19 cellular contexts compared by ENCODE assay signal in the genomic region with DNA sequence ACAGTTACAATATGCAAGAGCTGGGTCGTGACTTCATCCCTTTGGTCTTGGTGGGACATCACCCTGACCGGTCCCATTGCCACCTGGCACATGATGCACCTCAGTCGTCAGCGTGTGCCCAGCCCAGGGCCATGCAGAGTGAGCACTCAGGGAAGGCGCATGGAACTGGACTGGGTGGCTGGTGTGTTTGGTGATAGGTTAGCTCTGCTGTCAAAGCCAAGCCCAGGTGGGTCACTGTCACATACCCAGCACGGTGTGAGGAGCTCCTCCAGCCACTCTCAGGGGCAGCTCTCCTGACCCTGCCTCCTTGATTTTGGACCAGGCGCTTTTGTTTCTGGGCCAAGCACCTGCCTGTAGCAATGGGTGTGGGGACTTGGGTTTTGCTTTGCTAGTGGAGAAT.
DNase-seq lines count a peak whose midpoint lies in the region; ATAC-seq and TF ChIP-seq lines count a peak whose summit lies in the region.
"Had no signal": no experiment of that assay in that cellular context is flagged by ENCODE, and none has a peak within 500 bp of the region (broad histone marks: within the 10 kb centered on the region; RNA-seq: fewer than 3 reads in every experiment).

No MANE protein-coding gene starts in this region.

- peaks cover 0 to 9% of the 10 kb centered on the region in 2 donors for H3K36me3 Mint-ChIP-seq in stimulated activated naive B cell treated with anti-CD40 and anti-IgM and Interleukin-4, amounts not matched to agents 10 μg/mL and 1 μg/mL and 100 μg/mL, for 72 hours
- H3K36me3 Mint-ChIP-seq: CD4-positive, alpha-beta memory T cell had no signal

- H3K9me3 ChIP-seq in Peyer's patch (no peaks in the 10 kb centered on the region), colonic mucosa (no peaks in the 10 kb centered on the region), osteoblast (ENCODE audit: low read depth, low read length) (no peaks in the 10 kb centered on the region), thyroid gland (no peaks in the 10 kb centered on the region)
- H3K9me3 ChIP-seq: left lung, MG63 had no signal

- H4K20me1 ChIP-seq in osteoblast (ENCODE audit: insufficient read depth, low read length), result peaks cover 89% of the 10 kb centered on the region

- POLR2A ChIA-PET in GM10248 (lab: Yijun Ruan, JAX), result no interaction called here

- no peak for TF ChIP-seq CTCF in Peyer's patch (IDR thresholded peaks at IDR 0.05)
- TF ChIP-seq CTCF in colonic mucosa (IDR thresholded peaks at IDR 0.05), result no peak
- TF ChIP-seq CTCF in osteoblast (IDR thresholded peaks at IDR 0.05; ENCODE audit: extremely low read depth, low read depth, low read length), result no peak
- no peak for TF ChIP-seq CTCF in thyroid gland (IDR thresholded peaks at IDR 0.05)
- no peak for TF ChIP-seq CTCF in GM10248 (IDR thresholded peaks at IDR 0.05; ENCODE audit: control extremely low read depth, extremely low read depth, low read depth, missing control alignments)

- H3K9me3 Mint-ChIP-seq in stimulated activated naive B cell treated with anti-CD40 and anti-IgM and Interleukin-4, amounts not matched to agents 10 μg/mL and 1 μg/mL and 100 μg/mL, for 72 hours, result no peaks in the 10 kb centered on the region
- H3K9me3 Mint-ChIP-seq: activated T-cell treated with anti-CD3 and anti-CD28 coated beads, Interleukin-2, amount 50 U/mL, for 24 hours; CD4-positive, alpha-beta memory T cell; H9 had no signal

- no peaks in the 10 kb centered on the region for H3K36me3 ChIP-seq in Peyer's patch
- no peaks in the 10 kb centered on the region for H3K36me3 ChIP-seq in colonic mucosa
- H3K36me3 ChIP-seq in osteoblast (ENCODE audit: insufficient read depth, low read length), result peaks cover 58% of the 10 kb centered on the region
- no peaks in the 10 kb centered on the region for H3K36me3 ChIP-seq in thyroid gland
- H3K36me3 ChIP-seq: left lung had no signal

- H3K27me3 ChIP-seq in Peyer's patch, result no peaks in the 10 kb centered on the region
- no peaks in the 10 kb centered on the region for H3K27me3 ChIP-seq in colonic mucosa
- H3K27me3 ChIP-seq in osteoblast (ENCODE audit: insufficient read depth, low read length), result no peaks in the 10 kb centered on the region
- no peaks in the 10 kb centered on the region for H3K27me3 ChIP-seq in thyroid gland
- H3K27me3 ChIP-seq: left lung, MG63 had no signal

- H3K27me3 Mint-ChIP-seq in stimulated activated naive B cell treated with anti-CD40 and anti-IgM and Interleukin-4, amounts not matched to agents 10 μg/mL and 1 μg/mL and 100 μg/mL, for 72 hours, result no peaks in the 10 kb centered on the region
- H3K27me3 Mint-ChIP-seq: activated T-cell treated with anti-CD3 and anti-CD28 coated beads, Interleukin-2, amount 50 U/mL, for 24 hours; CD4-positive, alpha-beta memory T cell had no signal

- H3K4me3 ChIP-seq in Peyer's patch, result no peak overlapping the region
- no peak overlapping the region for H3K4me3 ChIP-seq in colonic mucosa
- peak overlapping the region; percentile 13 for H3K4me3 ChIP-seq in osteoblast (ENCODE audit: insufficient read depth, low read length)
- H3K4me3 ChIP-seq in thyroid gland (replicated peaks in 1 of 3), result no peak overlapping the region
- H3K4me3 ChIP-seq: left lung, MG63 had no signal

- CTCF ChIA-PET in GM10248 (lab: Yijun Ruan, JAX), result interaction anchor here (1.1 to 1.5 kb wide), 2 partner anchors 10 to 14 kb away, joined by 3 to 5 read pairs; no protein-coding TSS in a partner anchor

- 91 to 92% methylated on average over 7 of the region's 7 CpGs for WGBS in thyroid gland, 2 donors

- no peak overlapping the region for H2AFZ ChIP-seq in osteoblast (ENCODE audit: low read length)

- H3K4me1 ChIP-seq in Peyer's patch (peaks cover 0 to 9% (median 0%) of the 10 kb centered on the region in 4 donors), colonic mucosa (no peaks in the 10 kb centered on the region), osteoblast (ENCODE audit: insufficient read depth, low read length) (peaks cover 56% of the 10 kb centered on the region), thyroid gland (peaks cover 34 to 64% of the 10 kb centered on the region in 2 donors)

- DNase-seq in Peyer's patch, result no peak
- no peak for DNase-seq in colonic mucosa
- DNase-seq in osteoblast (ENCODE audit: insufficient read length, low spot score, missing footprints), result no peak
- no peak for DNase-seq in thyroid gland
- DNase-seq in stimulated activated naive B cell treated with anti-CD40 and anti-IgM and Interleukin-4, amounts not matched to agents 10 μg/mL and 1 μg/mL and 100 μg/mL, for 72 hours, result no peak
- no peak for DNase-seq in GM10248 (ENCODE audit: extremely low spot score)
- DNase-seq: activated CD4-positive, CD25-positive, alpha-beta regulatory T cell treated with anti-CD3 and anti-CD28 coated beads, Interleukin-2, amount 50 U/mL, for 72 hours; activated T-cell treated with anti-CD3 and anti-CD28 coated beads, Interleukin-2, amount 50 U/mL, for 24 hours; amniotic stem cell; CD4-positive, alpha-beta memory T cell; DMS153; H9; hippocampal formation; MG63; NCI-H1436 treated with DMSO at 0.1 percent for 48 hours; NCI-H526; SHP77 had no signal

- H3K4me2 ChIP-seq in osteoblast (ENCODE audit: insufficient read depth, low read length), result peak overlapping the region; percentile 64

- TF ChIP-seq POLR2A in Peyer's patch (IDR thresholded peaks at IDR 0.05) (no peak), thyroid gland (IDR thresholded peaks at IDR 0.05) (no peak)

- intact Hi-C loops in colonic mucosa (cut with DNase I) (no loop called here), thyroid gland (cut with DNase I) (no loop called here)

- peaks cover 14 to 25% of the 10 kb centered on the region in 2 donors for H3K4me1 Mint-ChIP-seq in stimulated activated naive B cell treated with anti-CD40 and anti-IgM and Interleukin-4, amounts not matched to agents 10 μg/mL and 1 μg/mL and 100 μg/mL, for 72 hours

- H3K27ac Mint-ChIP-seq in stimulated activated naive B cell treated with anti-CD40 and anti-IgM and Interleukin-4, amounts not matched to agents 10 μg/mL and 1 μg/mL and 100 μg/mL, for 72 hours, result no peak overlapping the region
- H3K27ac Mint-ChIP-seq: activated T-cell treated with anti-CD3 and anti-CD28 coated beads, Interleukin-2, amount 50 U/mL, for 24 hours; H9 had no signal

- no peak overlapping the region for H3K4me3 Mint-ChIP-seq in stimulated activated naive B cell treated with anti-CD40 and anti-IgM and Interleukin-4, amounts not matched to agents 10 μg/mL and 1 μg/mL and 100 μg/mL, for 72 hours
- H3K4me3 Mint-ChIP-seq: activated T-cell treated with anti-CD3 and anti-CD28 coated beads, Interleukin-2, amount 50 U/mL, for 24 hours; CD4-positive, alpha-beta memory T cell; H9 had no signal

- no peak for ATAC-seq in stimulated activated naive B cell treated with anti-CD40 and anti-IgM and Interleukin-4, amounts not matched to agents 10 μg/mL and 1 μg/mL and 100 μg/mL, for 72 hours (replicated peaks)
- ATAC-seq in GM18520 (IDR thresholded peaks at IDR 0.05; ENCODE audit: unreplicated experiment), result no peak

- no peak overlapping the region for H3K9ac ChIP-seq in colonic mucosa (ENCODE audit: low read depth in 2 of 2, low read length in 2 of 2)

- peaks cover 97% of the 10 kb centered on the region for H3K79me2 ChIP-seq in osteoblast (ENCODE audit: insufficient read depth, low read length)

- H3K27ac ChIP-seq in Peyer's patch (peak overlapping the region in 3 of 4 donors; percentile 24 to 75 (median 30)), colonic mucosa (peak overlapping the region; percentile 60), osteoblast (ENCODE audit: low read depth, low read length) (peak overlapping the region; percentile 94), thyroid gland (peak overlapping the region; percentile 79 to 92 (median 87))

Comparison
In these comparisons a context has a peak if more than half of its experiments do, and no peak if none do; other contexts are left out.
1. H3K27ac ChIP-seq: peak in every context shown above with its lines; median percentile 94 in osteoblast; 87 in thyroid gland; 60 in colonic mucosa; 30 in Peyer's patch.